ENCODE assay signal across 19 cellular contexts in the genomic region with DNA sequence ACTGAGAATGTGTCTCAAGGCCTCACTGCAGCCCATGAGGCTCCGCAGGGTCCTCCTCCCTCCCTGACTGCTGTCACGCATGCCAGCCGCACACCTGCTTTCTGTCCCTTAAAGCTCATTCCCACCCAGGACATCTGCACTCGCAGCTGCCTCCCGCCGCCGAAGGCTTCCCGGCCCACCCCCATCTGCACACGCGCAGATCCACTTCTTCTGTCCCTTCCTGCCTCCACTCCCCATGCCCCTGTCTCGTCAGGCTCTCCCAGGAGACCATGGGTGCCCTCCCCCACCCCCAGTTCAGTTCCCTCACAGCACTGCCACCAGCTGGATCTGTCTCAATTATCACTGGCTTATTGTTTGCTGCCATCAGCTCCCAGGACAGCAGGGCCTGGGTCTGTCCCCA.
DNase-seq lines count a peak whose midpoint lies in the region; ATAC-seq and TF ChIP-seq lines count a peak whose summit lies in the region.
"Had no signal": no experiment of that assay in that cellular context is flagged by ENCODE, and none has a peak within 500 bp of the region (broad histone marks: within the 10 kb centered on the region; RNA-seq: fewer than 3 reads in every experiment).

No MANE protein-coding gene starts in this region.

- intact Hi-C loops in head of caudate nucleus (cut with DNase I), result no loop called here

- no peak for ATAC-seq in GM21737 (IDR thresholded peaks at IDR 0.05; ENCODE audit: unreplicated experiment)
- ATAC-seq: effector memory CD8-positive, alpha-beta T cell; foreskin keratinocyte; mucosa of descending colon had no signal

- peaks cover 22% of the 10 kb centered on the region for H3K4me1 ChIP-seq in BE2C

- POLR2A ChIA-PET in activated CD4-positive, alpha-beta T cell treated with anti-CD3 and anti-CD28 coated beads, Interleukin-2, amount 10 ng/mL, durations not matched to agents 7 days and 5 days (lab: Charles Lee), result no interaction called here

- H3K27ac Mint-ChIP-seq in activated CD4-positive, alpha-beta T cell treated with anti-CD3 and anti-CD28 coated beads, Interleukin-2, amount 10 ng/mL, durations not matched to agents 7 days and 5 days, result no peak overlapping the region
- H3K27ac Mint-ChIP-seq: B cell; effector memory CD8-positive, alpha-beta T cell; immature natural killer cell; stimulated activated memory B cell treated with anti-CD40 and anti-IgM and Interleukin-4, amounts not matched to agents 10 μg/mL and 1 μg/mL and 100 μg/mL, for 72 hours had no signal

- H3K36me3 ChIP-seq in BE2C, result no peaks in the 10 kb centered on the region
- H3K36me3 ChIP-seq: brain microvascular endothelial cell had no signal

- no peaks in the 10 kb centered on the region for H3K27me3 ChIP-seq in BE2C
- H3K27me3 ChIP-seq: brain microvascular endothelial cell, foreskin keratinocyte had no signal

- DNase-seq in BE2C, result peak; percentile 90
- DNase-seq in DMS53 (lab: John Stamatoyannopoulos, UW), result peak; percentile 88
- DNase-seq in NCI-H510A (lab: John Stamatoyannopoulos, UW), result peak; percentile 39
- peak; percentile 7 for DNase-seq in iPS-NIHi7 (ENCODE audit: extremely low spot score)
- DNase-seq in H4 (ENCODE audit: low spot score), result no peak
- DNase-seq in head of caudate nucleus, result no peak
- DNase-seq in activated CD4-positive, alpha-beta T cell treated with anti-CD3 and anti-CD28 coated beads, Interleukin-2, amount 10 ng/mL, durations not matched to agents 7 days and 5 days, result no peak
- DNase-seq: activated naive CD4-positive, alpha-beta T cell treated with Interleukin-2 at 50 U/mL for 16 hours; brain microvascular endothelial cell; effector memory CD8-positive, alpha-beta T cell; foreskin keratinocyte; GF-D8; GM23248; immature natural killer cell; mucosa of descending colon; stimulated activated CD4-positive, alpha-beta T cell treated with anti-CD3 and anti-CD28 coated beads, Interleukin-4, amount 100 ng/mL, for 24 hours had no signal

- CTCF ChIA-PET in activated CD4-positive, alpha-beta T cell treated with anti-CD3 and anti-CD28 coated beads, Interleukin-2, amount 10 ng/mL, durations not matched to agents 7 days and 5 days (lab: Charles Lee), result no interaction called here

- H3K4me3 ChIP-seq in BE2C (ENCODE audit: low read depth, low read length), result peak overlapping the region; percentile 37
- H3K4me3 ChIP-seq: GM23248, mucosa of descending colon had no signal

- no peaks in the 10 kb centered on the region for H3K27me3 Mint-ChIP-seq in activated CD4-positive, alpha-beta T cell treated with anti-CD3 and anti-CD28 coated beads, Interleukin-2, amount 10 ng/mL, durations not matched to agents 7 days and 5 days

- H3K36me3 Mint-ChIP-seq in activated CD4-positive, alpha-beta T cell treated with anti-CD3 and anti-CD28 coated beads, Interleukin-2, amount 10 ng/mL, durations not matched to agents 7 days and 5 days (ENCODE audit: low read depth), result no peaks in the 10 kb centered on the region
- H3K36me3 Mint-ChIP-seq: immature natural killer cell; stimulated activated memory B cell treated with anti-CD40 and anti-IgM and Interleukin-4, amounts not matched to agents 10 μg/mL and 1 μg/mL and 100 μg/mL, for 72 hours had no signal

- TF ChIP-seq CTCF in BE2C (IDR thresholded peaks at IDR 0.05; ENCODE audit: low read depth, low read length), result no peak

- H3K4me3 Mint-ChIP-seq in activated CD4-positive, alpha-beta T cell treated with anti-CD3 and anti-CD28 coated beads, Interleukin-2, amount 10 ng/mL, durations not matched to agents 7 days and 5 days, result no peak overlapping the region
- H3K4me3 Mint-ChIP-seq: B cell; effector memory CD8-positive, alpha-beta T cell; immature natural killer cell; stimulated activated memory B cell treated with anti-CD40 and anti-IgM and Interleukin-4, amounts not matched to agents 10 μg/mL and 1 μg/mL and 100 μg/mL, for 72 hours had no signal

- no peaks in the 10 kb centered on the region for H3K9me3 ChIP-seq in BE2C
- H3K9me3 ChIP-seq: mucosa of descending colon had no signal

- no peaks in the 10 kb centered on the region for H3K9me3 Mint-ChIP-seq in activated CD4-positive, alpha-beta T cell treated with anti-CD3 and anti-CD28 coated beads, Interleukin-2, amount 10 ng/mL, durations not matched to agents 7 days and 5 days
- H3K9me3 Mint-ChIP-seq: effector memory CD8-positive, alpha-beta T cell; immature natural killer cell; stimulated activated memory B cell treated with anti-CD40 and anti-IgM and Interleukin-4, amounts not matched to agents 10 μg/mL and 1 μg/mL and 100 μg/mL, for 72 hours had no signal

- no peaks in the 10 kb centered on the region for H3K4me1 Mint-ChIP-seq in activated CD4-positive, alpha-beta T cell treated with anti-CD3 and anti-CD28 coated beads, Interleukin-2, amount 10 ng/mL, durations not matched to agents 7 days and 5 days
- H3K4me1 Mint-ChIP-seq: B cell; immature natural killer cell; stimulated activated memory B cell treated with anti-CD40 and anti-IgM and Interleukin-4, amounts not matched to agents 10 μg/mL and 1 μg/mL and 100 μg/mL, for 72 hours had no signal

Comparison
In these comparisons a context has a peak if more than half of its experiments do, and no peak if none do; other contexts are left out.
1. DNase-seq: peak in BE2C (single experiment), DMS53 (single experiment), NCI-H510A (single experiment) and iPS-NIHi7 (single experiment); none in H4 (single experiment), head of caudate nucleus (0 of 42) and activated CD4-positive, alpha-beta T cell treated with anti-CD3 and anti-CD28 coated beads, Interleukin-2, amount 10 ng/mL, durations not matched to agents 7 days and 5 days (single experiment).